8 cellular contexts compared by ENCODE assay signal in genomic region chr14:68815288-68816182, GRCh38. TPM values are rescaled to one million over a fixed set of nuclear protein-coding genes. Genes with fewer than 3 reads are reported as not detected.
DNase-seq lines count a peak whose midpoint lies in the region; ATAC-seq, FAIRE-seq and TF ChIP-seq lines count a peak whose summit lies in the region.

No MANE protein-coding gene starts in this region.

- FAIRE-seq in astrocyte (lab: Jason Lieb, UNC), result no peak

- CTCF ChIA-PET in Calu3 (lab: Charles Lee), result interaction anchor here (0.7 to 3.7 kb wide), 9 partner anchors 19 to 882 kb away, joined by 3 to 20 read pairs (median 5); no protein-coding TSS in a partner anchor

- H4K20me1 ChIP-seq in astrocyte (ENCODE audit: insufficient read depth, low read length), result no peaks in the 10 kb centered on the region

- peaks cover 24% of the 10 kb centered on the region for H3K4me1 Mint-ChIP-seq in Calu3 (ENCODE audit: low read depth, unreplicated experiment)
- peaks cover 20% of the 10 kb centered on the region for H3K4me1 Mint-ChIP-seq in astrocyte (ENCODE audit: low read depth, unreplicated experiment)

- in situ Hi-C loops in transverse colon (cut with MboI; ENCODE audit: low pct_ligation_motif_present in 1 of 4, low pct_unique_long_range_greater_than_20kb in 1 of 4, low sequenced_read_pairs in 3 of 4), result loop anchor here in 2 of 4 donors (10.0 to 25.0 kb wide), 2 partner anchors 571 to 578 kb away; no protein-coding TSS in a partner anchor

- H3K36me3 Mint-ChIP-seq in Calu3 (ENCODE audit: insufficient read depth, unreplicated experiment), result peaks cover 32% of the 10 kb centered on the region
- H3K36me3 Mint-ChIP-seq in astrocyte (ENCODE audit: low read depth, unreplicated experiment), result no peaks in the 10 kb centered on the region

- 32% methylated on average over 9 of the region's 16 CpGs for WGBS in right lobe of liver (ENCODE audit: insufficient coverage, low coverage, low lambda C conversion rate, missing lambda C conversion rate)
- 74 to 80% methylated on average over 5 to 16 of the region's 16 CpGs for WGBS in transverse colon (ENCODE audit: low coverage in 1 of 2), 2 donors

- TF ChIP-seq CTCF in Calu3 (IDR thresholded peaks at IDR 0.05; ENCODE audit: unreplicated experiment) (no peak), astrocyte (IDR thresholded peaks at IDR 0.05; ENCODE audit: insufficient read depth, low read depth, low read length) (no peak), right lobe of liver (IDR thresholded peaks at IDR 0.05) (no peak), transverse colon (IDR thresholded peaks at IDR 0.05) (no peak)

- peak overlapping the region; percentile 73 for H2AFZ ChIP-seq in astrocyte (ENCODE audit: low read depth, low read length)

- intact Hi-C loops in Calu3 (cut with micrococcal nuclease; ENCODE audit: unreplicated experiment) (loop anchor here (1.0 to 2.0 kb wide), 2 partner anchors 21 to 567 kb away; no protein-coding TSS in a partner anchor), right lobe of liver (cut with DNase I) (loop anchor here (5.0 to 10.0 kb wide), 2 partner anchors 561 to 568 kb away; no protein-coding TSS in a partner anchor), transverse colon (cut with DNase I; ENCODE audit: low total_unique reads) (loop anchor here (2.0 kb wide), 1 partner anchor 567 kb away; no protein-coding TSS in a partner anchor)

- H3K4me2 ChIP-seq in astrocyte (ENCODE audit: low read length), result peak overlapping the region; percentile 81

- peaks cover 33% of the 10 kb centered on the region for H3K4me1 ChIP-seq in astrocyte (ENCODE audit: insufficient read depth, low read length)
- peaks cover 0 to 60% (median 26%) of the 10 kb centered on the region in 4 donors for H3K4me1 ChIP-seq in right lobe of liver
- peaks cover 40 to 66% (median 46%) of the 10 kb centered on the region in 4 donors for H3K4me1 ChIP-seq in transverse colon

- DNase-seq in Calu3 (no peak), astrocyte (ENCODE audit: low read depth) (no peak), right lobe of liver (peak; percentile 50 to 81 (median 80)), transverse colon (no peak), SKM-1 treated with dmso at 0.1 percent for 144 hours (lab: John Stamatoyannopoulos, UW; ENCODE audit: unreplicated experiment) (no peak), NCI-H345 (lab: John Stamatoyannopoulos, UW) (no peak), SK-N-DZ (ENCODE audit: low spot score) (no peak)

- H3K4me3 ChIP-seq in astrocyte (ENCODE audit: insufficient read depth, low read depth, low read length) (peak overlapping the region; percentile 38), right lobe of liver (peak overlapping the region; percentile 55 to 66 (median 65)), transverse colon (peak overlapping the region in 2 of 4 donors; percentile 43 to 54)

- no peaks in the 10 kb centered on the region for H3K36me3 ChIP-seq in astrocyte (ENCODE audit: insufficient read depth, low read length)
- no peaks in the 10 kb centered on the region for H3K36me3 ChIP-seq in right lobe of liver
- no peaks in the 10 kb centered on the region for H3K36me3 ChIP-seq in transverse colon

- H3K4me3 Mint-ChIP-seq in Calu3 (ENCODE audit: low read depth, unreplicated experiment) (peak overlapping the region; percentile 59), astrocyte (ENCODE audit: unreplicated experiment) (peak overlapping the region; percentile 23)

- H3K27me3 Mint-ChIP-seq in Calu3 (ENCODE audit: unreplicated experiment) (no peaks in the 10 kb centered on the region), astrocyte (ENCODE audit: low read depth, unreplicated experiment) (no peaks in the 10 kb centered on the region)

- H3K27ac Mint-ChIP-seq in Calu3 (ENCODE audit: unreplicated experiment), result peak overlapping the region; percentile 87
- H3K27ac Mint-ChIP-seq in astrocyte (ENCODE audit: unreplicated experiment), result peak overlapping the region; percentile 35

- no peak for TF ChIP-seq EP300 in transverse colon (IDR thresholded peaks at IDR 0.05; ENCODE audit: low read depth)

- no peaks in the 10 kb centered on the region for H3K27me3 ChIP-seq in astrocyte (ENCODE audit: insufficient read depth, low read length)
- no peaks in the 10 kb centered on the region for H3K27me3 ChIP-seq in right lobe of liver
- H3K27me3 ChIP-seq in transverse colon, result no peaks in the 10 kb centered on the region

- peak overlapping the region; percentile 83 for H3K9ac ChIP-seq in astrocyte (ENCODE audit: low read length)

- H3K9me3 Mint-ChIP-seq in Calu3 (ENCODE audit: low read depth, unreplicated experiment), result no peaks in the 10 kb centered on the region
- H3K9me3 Mint-ChIP-seq in astrocyte (ENCODE audit: unreplicated experiment), result no peaks in the 10 kb centered on the region

- H3K27ac ChIP-seq in astrocyte (ENCODE audit: low read depth, low read length) (peak overlapping the region; percentile 90), right lobe of liver (peak overlapping the region; percentile 98 to 100 (median 100)), transverse colon (peak overlapping the region; percentile 94 to 97 (median 96))

- peak; percentile 15 for ATAC-seq in HG03439 (IDR thresholded peaks at IDR 0.05; ENCODE audit: unreplicated experiment)
- peak; percentile 9 to 33 (median 27) for ATAC-seq in right lobe of liver

- TF ChIP-seq POLR2A in right lobe of liver (IDR thresholded peaks at IDR 0.05) (no peak), transverse colon (IDR thresholded peaks at IDR 0.05) (no peak)

- H3K9me3 ChIP-seq in astrocyte (ENCODE audit: insufficient read depth, low read depth, low read length), result no peaks in the 10 kb centered on the region
- H3K9me3 ChIP-seq in right lobe of liver, result no peaks in the 10 kb centered on the region
- H3K9me3 ChIP-seq in transverse colon, result no peaks in the 10 kb centered on the region

- peaks cover 14% of the 10 kb centered on the region for H3K79me2 ChIP-seq in astrocyte (ENCODE audit: insufficient read depth, low read length)

- no TSS peak for BruUV-seq in Calu3 (replicated peaks; lab: Mats Ljungman, UMichigan)

RNA-seq across cellular contexts. Expression of gene ZFP36L1, which starts 22.7 kb away (rescaled TPM):
- 208 and 240 TPM in 2 replicates for total RNA-seq in Calu3 (2022)
- total RNA-seq in astrocyte, result 210 and 219 TPM in 2 replicates
- 100 to 1,000 TPM; 109 to 298 (median 218) TPM for total RNA-seq in right lobe of liver
- 100 to 1,000 TPM; 180 to 712 (median 266) TPM for total RNA-seq in transverse colon
- 1.4 and 3.7 TPM in 2 replicates for polyA plus RNA-seq in SK-N-DZ (2014; cell fraction: cytosol; rRNA removed)
- polyA plus RNA-seq in SK-N-DZ (2014; cell fraction: nucleus; rRNA removed), result 0.45 and 0.78 TPM in 2 replicates

Comparison
In these comparisons a context has a peak if more than half of its experiments do, and no peak if none do; other contexts are left out.
1. DNase-seq: peak in right lobe of liver (3 of 3); none in Calu3 (single experiment), astrocyte (single experiment), transverse colon (single experiment), SKM-1 treated with dmso at 0.1 percent for 144 hours (single experiment), NCI-H345 (single experiment) and SK-N-DZ (single experiment).
2. Peak in every context shown above with its lines, with median percentiles within 50 percentile points of each other: H3K27ac ChIP-seq.